In the genomic region with DNA sequence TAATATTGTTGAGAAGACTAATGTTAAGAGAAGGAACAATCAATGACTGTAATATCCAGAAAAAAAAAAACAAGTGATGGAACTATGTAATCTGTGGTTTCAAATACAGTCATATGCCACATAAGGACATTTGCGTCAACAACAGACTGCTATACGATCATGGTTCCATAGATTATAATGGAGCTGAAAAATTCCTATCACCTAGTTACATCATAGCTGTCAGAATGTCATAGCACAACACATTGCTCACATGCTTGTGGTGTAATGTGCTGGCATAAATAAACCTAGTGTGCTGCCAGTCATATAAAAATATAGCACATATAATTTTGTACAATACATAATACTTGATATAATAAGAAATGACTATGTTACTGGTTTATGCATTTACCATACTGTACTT, we compare ENCODE assay signal across 4 cellular contexts.
"Had no signal": no experiment of that assay in that cellular context is flagged by ENCODE, and none has a peak within 500 bp of the region (broad histone marks: within the 10 kb centered on the region; RNA-seq: fewer than 3 reads in every experiment).

No MANE protein-coding gene starts in this region.

- DNase-seq: H9, HCEC 1CT, IMR-90 had no signal

- H2AFZ ChIP-seq: GM23338 had no signal

- H3K4me2 ChIP-seq: GM23338 had no signal

- H3K4me3 ChIP-seq: GM23338 had no signal
